In genomic region chr17:19372866-19373505, GRCh38 we compare ENCODE assay signal across 25 cellular contexts. TPM values are rescaled to one million over a fixed set of nuclear protein-coding genes. Genes with fewer than 3 reads are reported as not detected.
DNase-seq lines count a peak whose midpoint lies in the region; ATAC-seq and TF ChIP-seq lines count a peak whose summit lies in the region.
"Had no signal": no experiment of that assay in that cellular context is flagged by ENCODE, and none has a peak within 500 bp of the region (broad histone marks: within the 10 kb centered on the region; RNA-seq: fewer than 3 reads in every experiment).

No MANE protein-coding gene starts in this region.

- peak overlapping the region; percentile 9 for H3K4me3 Mint-ChIP-seq in neural crest cell
- H3K4me3 Mint-ChIP-seq: activated CD4-positive, alpha-beta T cell treated with anti-CD3 and anti-CD28 coated beads for 36 hours; activated naive CD4-positive, alpha-beta T cell treated with anti-CD3 and anti-CD28 coated beads for 36 hours; activated T-cell treated with anti-CD3 and anti-CD28 coated beads, Interleukin-2, amount 50 U/mL, for 24 hours; CD8-positive, alpha-beta T cell had no signal

- no peaks in the 10 kb centered on the region for H3K9me3 Mint-ChIP-seq in neural crest cell
- H3K9me3 Mint-ChIP-seq: activated naive CD4-positive, alpha-beta T cell treated with anti-CD3 and anti-CD28 coated beads for 36 hours; activated T-cell treated with anti-CD3 and anti-CD28 coated beads, Interleukin-2, amount 50 U/mL, for 24 hours; CD8-positive, alpha-beta T cell had no signal

- H3K27ac ChIP-seq in caudate nucleus (ENCODE audit: low read depth, low read length) = peak overlapping the region; percentile 83
- H3K27ac ChIP-seq in RWPE1 = no peak overlapping the region
- H3K27ac ChIP-seq: brain microvascular endothelial cell, coronary artery, KMS-11, lower lobe of right lung, prostate gland had no signal

- no peaks in the 10 kb centered on the region for H3K36me3 Mint-ChIP-seq in neural crest cell (ENCODE audit: low read depth)

- H3K27me3 Mint-ChIP-seq in neural crest cell (ENCODE audit: low read depth) = no peaks in the 10 kb centered on the region
- H3K27me3 Mint-ChIP-seq: activated CD4-positive, alpha-beta T cell treated with anti-CD3 and anti-CD28 coated beads for 36 hours; activated T-cell treated with anti-CD3 and anti-CD28 coated beads, Interleukin-2, amount 50 U/mL, for 24 hours had no signal

- CTCF ChIA-PET in RWPE1 (lab: Yijun Ruan, JAX) = no interaction called here

- DNase-seq in CD1c-positive myeloid dendritic cell (ENCODE audit: extremely low spot score) (peak; percentile 63), NOMO-1 treated with DMSO at 0.1 percent for 48 hours (lab: John Stamatoyannopoulos, UW; ENCODE audit: unreplicated experiment) (peak; percentile 54), caudate nucleus (lab: John Stamatoyannopoulos, UW) (no peak), neural crest cell (ENCODE audit: low read depth, low spot score) (no peak), RWPE1 (ENCODE audit: low spot score) (no peak), germinal center (ENCODE audit: low spot score) (no peak)
- DNase-seq: activated CD4-positive, alpha-beta T cell treated with anti-CD3 and anti-CD28 coated beads for 36 hours; activated naive CD4-positive, alpha-beta T cell treated with anti-CD3 and anti-CD28 coated beads for 36 hours; activated T-cell treated with anti-CD3 and anti-CD28 coated beads, Interleukin-2, amount 50 U/mL, for 24 hours; brain microvascular endothelial cell; CD8-positive, alpha-beta T cell; DMS 273 treated with DMSO at 0.1 percent for 48 hours; esophagus squamous epithelium; lower lobe of right lung; mucosa of descending colon; NCI-H1048; NCI-H1930; NCI-H69; SW 1271; trophoblast cell had no signal

- H3K4me1 Mint-ChIP-seq in neural crest cell = peaks cover 29% of the 10 kb centered on the region

- POLR2A ChIA-PET in RWPE1 (lab: Yijun Ruan, JAX; ENCODE audit: low non-redundant PET) = no interaction called here

- H3K27ac Mint-ChIP-seq in neural crest cell (ENCODE audit: unreplicated experiment) = no peak overlapping the region
- H3K27ac Mint-ChIP-seq: activated CD4-positive, alpha-beta T cell treated with anti-CD3 and anti-CD28 coated beads for 36 hours; activated naive CD4-positive, alpha-beta T cell treated with anti-CD3 and anti-CD28 coated beads for 36 hours; activated T-cell treated with anti-CD3 and anti-CD28 coated beads, Interleukin-2, amount 50 U/mL, for 24 hours; CD8-positive, alpha-beta T cell had no signal

- TF ChIP-seq CTCF in neural crest cell (conservative IDR thresholded peaks at IDR 0.05) (no peak), RWPE1 (conservative IDR thresholded peaks at IDR 0.05; ENCODE audit: low read depth) (no peak)

- ATAC-seq in GM21619 (IDR thresholded peaks at IDR 0.05; ENCODE audit: unreplicated experiment) (no peak), HG02973 (IDR thresholded peaks at IDR 0.05; ENCODE audit: unreplicated experiment) (no peak)
- ATAC-seq: activated CD4-positive, alpha-beta T cell treated with anti-CD3 and anti-CD28 coated beads for 36 hours; CD8-positive, alpha-beta T cell; lower lobe of right lung; mucosa of descending colon had no signal

RNA-seq across cellular contexts. Expression of gene MAPK7, which starts 5.3 kb away (rescaled TPM):
- 39.3 and 39.5 TPM in 2 replicates for total RNA-seq in neural crest cell

RNA-seq across cellular contexts. Expression of gene B9D1, which starts 10.5 kb away (rescaled TPM):
- 15.4 and 17.9 TPM in 2 replicates for total RNA-seq in neural crest cell

RNA-seq across cellular contexts. Expression of gene MFAP4, which starts 14.0 kb away (rescaled TPM):
- 0.26 and 0.43 TPM in 2 replicates for total RNA-seq in neural crest cell
- total RNA-seq: activated CD4-positive, alpha-beta T cell treated with anti-CD3 and anti-CD28 coated beads for 36 hours; activated naive CD4-positive, alpha-beta T cell treated with anti-CD3 and anti-CD28 coated beads for 36 hours; CD8-positive, alpha-beta T cell had no signal

RNA-seq across cellular contexts. Expression of gene RNF112, which starts 38.0 kb away (rescaled TPM):
- total RNA-seq in neural crest cell = 0.84 and 1.2 TPM in 2 replicates

Comparison
In these comparisons a context has a peak if more than half of its experiments do, and no peak if none do; other contexts are left out.
1. DNase-seq: peak in CD1c-positive myeloid dendritic cell (single experiment) and NOMO-1 treated with DMSO at 0.1 percent for 48 hours (single experiment); none in caudate nucleus (0 of 61), neural crest cell (single experiment), RWPE1 (single experiment) and germinal center (single experiment).